Comparison of ENCODE assay signal across 8 cellular contexts in genomic region chr21:36069713-36070573, GRCh38. TPM values are rescaled to one million over a fixed set of nuclear protein-coding genes. Genes with fewer than 3 reads are reported as not detected.
DNase-seq lines count a peak whose midpoint lies in the region; ATAC-seq, FAIRE-seq and TF ChIP-seq lines count a peak whose summit lies in the region.

Gene CBR1, plus strand, starts transcription at chr21:36070024. Its CDS starts 92 bp downstream, at chr21:36070116.

- peaks cover 26% of the 10 kb centered on the region for H3K36me3 Mint-ChIP-seq in activated CD4-positive, alpha-beta memory T cell treated with anti-CD3 and anti-CD28 coated beads for 36 hours

- no peaks in the 10 kb centered on the region for H3K27me3 ChIP-seq in HepG2 (ENCODE audit: control insufficient read depth in 1 of 2, insufficient read depth in 2 of 2, low read length in 2 of 2)

- CTCF ChIA-PET in activated CD4-positive, alpha-beta memory T cell treated with anti-CD3 and anti-CD28 coated beads for 36 hours (lab: Charles Lee): interaction anchor here (0.6 to 1.0 kb wide), 6 partner anchors 18 to 240 kb away, joined by 3 to 4 read pairs (median 3); no protein-coding TSS in a partner anchor
- CTCF ChIA-PET in HepG2 (lab: Yijun Ruan, JAX; ENCODE audit: low intra/inter-chr PET ratio, low total read pairs): no interaction called here

- peak within 1 kb of the TSS; percentile 83 for H3K27ac Mint-ChIP-seq in activated CD4-positive, alpha-beta memory T cell treated with anti-CD3 and anti-CD28 coated beads for 36 hours

- peaks cover 44% of the 10 kb centered on the region for H3K4me1 Mint-ChIP-seq in activated CD4-positive, alpha-beta memory T cell treated with anti-CD3 and anti-CD28 coated beads for 36 hours (ENCODE audit: low read depth)

- no peak for TF ChIP-seq RAD21 in HepG2 (CRISPR knock-in tag; IDR thresholded peaks at IDR 0.05)

- whole genome bisulfite sequencing in HepG2 (ENCODE audit: low lambda C conversion rate): 44% methylated on average over 31 of the region's 71 CpGs

- TF ChIP-seq CTCF in AG09319 (IDR thresholded peaks at IDR 0.05; ENCODE audit: low read depth, low read length) (peak; percentile 9), HepG2 (CRISPR knock-in tag; IDR thresholded peaks at IDR 0.05) (peak; percentile 11; the same call in 1 of the 2 replicates)

- peaks cover 6% of the 10 kb centered on the region for H3K9me3 ChIP-seq in HepG2 (ENCODE audit: low read length)

- FAIRE-seq in HepG2 (lab: Jason Lieb, UNC): no peak

- TF ChIP-seq POLR2A in GM19099 (IDR thresholded peaks at IDR 0.05; ENCODE audit: extremely low read depth, insufficient read length, low read depth) (peak; percentile 81), HepG2 (IDR thresholded peaks at IDR 0.05; ENCODE audit: insufficient read depth in 1 of 2, low read depth in 2 of 2, low read length in 2 of 2) (peak; percentile 38 to 77; a peak in 3 of 4 replicates)

- TF ChIP-seq EP300 in HepG2 (IDR thresholded peaks at IDR 0.05; ENCODE audit: low read depth in 2 of 2, low read length in 2 of 2) (no peak), HepG2 (CRISPR knock-in tag; IDR thresholded peaks at IDR 0.05; ENCODE audit: borderline replicate concordance) (no peak)

- peaks cover 10% of the 10 kb centered on the region for H3K9me3 Mint-ChIP-seq in activated CD4-positive, alpha-beta memory T cell treated with anti-CD3 and anti-CD28 coated beads for 36 hours

- peak; percentile 97 for ATAC-seq in HG03432 (IDR thresholded peaks at IDR 0.05; ENCODE audit: unreplicated experiment)
- ATAC-seq in HepG2: peak; percentile 87

- H4K20me1 ChIP-seq in HepG2 (ENCODE audit: insufficient read depth, low read length): no peaks in the 10 kb centered on the region

- peak within 1 kb of the TSS; percentile 39 for H3K9ac ChIP-seq in HepG2 (ENCODE audit: insufficient read depth, low read depth, low read length)

- intact Hi-C loops in activated CD4-positive, alpha-beta memory T cell treated with anti-CD3 and anti-CD28 coated beads for 36 hours (cut with micrococcal nuclease): loop anchor here (1.0 kb wide), 1 partner anchor 10 kb away; the partner anchor contains the start of gene SETD4
- intact Hi-C loops in HepG2 (cut with micrococcal nuclease; ENCODE audit: unreplicated experiment): no loop called here

- H3K4me3 Mint-ChIP-seq in activated CD4-positive, alpha-beta memory T cell treated with anti-CD3 and anti-CD28 coated beads for 36 hours: peak within 1 kb of the TSS; percentile 88

- no TSS peak for BruUV-seq in HepG2 (replicated peaks; lab: Mats Ljungman, UMichigan)

- no peaks in the 10 kb centered on the region for H3K79me2 ChIP-seq in HepG2 (ENCODE audit: insufficient read depth, low read length)

- H2AFZ ChIP-seq in HepG2 (ENCODE audit: low read length): no peak within 1 kb of the TSS

- in situ Hi-C loops in HepG2 (cut with HindIII; ENCODE audit: extremely low pct_ligation_motif_present, low pct_unique_long_range_greater_than_20kb): no loop called here

- peak within 1 kb of the TSS; percentile 63 for H3K27ac ChIP-seq in HepG2 (ENCODE audit: extremely low read length, insufficient read depth, low read length)

- DNase-seq in AG09319 (ENCODE audit: extremely low read depth, low read depth) (peak; percentile 86), NCI-H526 (lab: John Stamatoyannopoulos, UW) (peak; percentile 60 to 91), dermis microvascular lymphatic vessel endothelial cell (ENCODE audit: low read depth in 2 of 2) (peak; percentile 63 to 73), HepG2 (ENCODE audit: low spot score) (peak; percentile 72)
- peak; percentile 93 for DNase-seq in activated CD4-positive, alpha-beta memory T cell treated with anti-CD3 and anti-CD28 coated beads for 36 hours
- DNase-seq in stimulated activated CD4-positive, alpha-beta T cell treated with anti-CD3 and anti-CD28 coated beads, Interleukin-2, amount 100 ng/mL, for 48 hours: peak; percentile 78 to 83

- POLR2A ChIA-PET in activated CD4-positive, alpha-beta memory T cell treated with anti-CD3 and anti-CD28 coated beads for 36 hours (lab: Charles Lee): interaction anchor here (0.7 to 1.8 kb wide), 3 partner anchors 10 to 273 kb away, joined by 3 to 26 read pairs (median 3); partner anchors contain the start of gene SETD4
- POLR2A ChIA-PET in HepG2 (lab: Yijun Ruan, JAX): interaction anchor here (3.0 kb wide), 1 partner anchor 10 kb away, joined by 23 read pairs; the partner anchor contains the start of gene SETD4

- peak within 1 kb of the TSS; percentile 76 for H3K4me2 ChIP-seq in HepG2 (ENCODE audit: low read depth, low read length)

- H3K4me1 ChIP-seq in HepG2 (ENCODE audit: insufficient read depth, low read length): peaks cover 61% of the 10 kb centered on the region

- peak within 1 kb of the TSS; percentile 40 to 72 (median 68) for H3K4me3 ChIP-seq in HepG2 (replicated peaks in 1 of 3; ENCODE audit: insufficient read depth in 1 of 3, low read depth in 2 of 3, low read length in 3 of 3)

- H3K27me3 Mint-ChIP-seq in activated CD4-positive, alpha-beta memory T cell treated with anti-CD3 and anti-CD28 coated beads for 36 hours: no peaks in the 10 kb centered on the region

- no peaks in the 10 kb centered on the region for H3K36me3 ChIP-seq in HepG2 (replicated peaks in 1 of 2; ENCODE audit: control insufficient read depth in 1 of 2, insufficient read depth in 2 of 2, low read length in 2 of 2)

TF ChIP-seq in HepG2, 621 proteins besides CTCF, POLR2A, EP300 and RAD21 (continues in another document):
- TF ChIP-seq, protein P1, sequence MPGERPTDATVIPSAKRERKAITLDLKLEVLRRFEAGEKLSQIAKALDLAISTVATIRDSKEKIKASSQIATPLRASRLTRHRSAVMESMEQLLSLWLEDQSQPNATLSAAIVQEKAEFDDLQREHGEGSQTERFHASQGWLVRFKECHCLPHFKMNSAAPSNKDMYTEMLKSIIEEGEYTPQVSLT (CRISPR knock-in tag; IDR thresholded peaks at IDR 0.05; ENCODE audit: borderline replicate concordance, low read depth): no peak
- TF ChIP-seq, protein P2, sequence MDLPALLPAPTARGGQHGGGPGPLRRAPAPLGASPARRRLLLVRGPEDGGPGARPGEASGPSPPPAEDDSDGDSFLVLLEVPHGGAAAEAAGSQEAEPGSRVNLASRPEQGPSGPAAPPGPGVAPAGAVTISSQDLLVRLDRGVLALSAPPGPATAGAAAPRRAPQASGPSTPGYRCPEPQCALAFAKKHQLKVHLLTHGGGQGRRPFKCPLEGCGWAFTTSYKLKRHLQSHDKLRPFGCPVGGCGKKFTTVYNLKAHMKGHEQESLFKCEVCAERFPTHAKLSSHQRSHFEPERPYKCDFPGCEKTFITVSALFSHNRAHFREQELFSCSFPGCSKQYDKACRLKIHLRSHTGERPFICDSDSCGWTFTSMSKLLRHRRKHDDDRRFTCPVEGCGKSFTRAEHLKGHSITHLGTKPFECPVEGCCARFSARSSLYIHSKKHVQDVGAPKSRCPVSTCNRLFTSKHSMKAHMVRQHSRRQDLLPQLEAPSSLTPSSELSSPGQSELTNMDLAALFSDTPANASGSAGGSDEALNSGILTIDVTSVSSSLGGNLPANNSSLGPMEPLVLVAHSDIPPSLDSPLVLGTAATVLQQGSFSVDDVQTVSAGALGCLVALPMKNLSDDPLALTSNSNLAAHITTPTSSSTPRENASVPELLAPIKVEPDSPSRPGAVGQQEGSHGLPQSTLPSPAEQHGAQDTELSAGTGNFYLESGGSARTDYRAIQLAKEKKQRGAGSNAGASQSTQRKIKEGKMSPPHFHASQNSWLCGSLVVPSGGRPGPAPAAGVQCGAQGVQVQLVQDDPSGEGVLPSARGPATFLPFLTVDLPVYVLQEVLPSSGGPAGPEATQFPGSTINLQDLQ (CRISPR knock-in tag; IDR thresholded peaks at IDR 0.05): no peak
- TF ChIP-seq TBX2 (CRISPR knock-in tag; IDR thresholded peaks at IDR 0.05; ENCODE audit: borderline replicate concordance): peak; percentile 11; the same call in 1 of the 2 replicates
- TF ChIP-seq CBFB (CRISPR knock-in tag; IDR thresholded peaks at IDR 0.05): no peak
- TF ChIP-seq RCOR2 (CRISPR knock-in tag; IDR thresholded peaks at IDR 0.05): no peak
- no peak for TF ChIP-seq NFRKB (IDR thresholded peaks at IDR 0.05)
- no peak for TF ChIP-seq GZF1 (CRISPR knock-in tag; IDR thresholded peaks at IDR 0.05)
- no peak for TF ChIP-seq RFXANK (CRISPR knock-in tag; IDR thresholded peaks at IDR 0.05)
- no peak for TF ChIP-seq PPARG (CRISPR knock-in tag; conservative IDR thresholded peaks at IDR 0.05)
- no peak for TF ChIP-seq PRMT3 (CRISPR knock-in tag; IDR thresholded peaks at IDR 0.05; ENCODE audit: borderline replicate concordance, low read depth)
- peak; percentile 81 for TF ChIP-seq GABPB1 (CRISPR knock-in tag; IDR thresholded peaks at IDR 0.05)
- TF ChIP-seq TGIF2 (CRISPR knock-in tag; IDR thresholded peaks at IDR 0.05): no peak

RNA-seq across cellular contexts. Expression of gene CBR1, which starts in this region (rescaled TPM):
- 10 to 100 TPM; 45.6 to 47.2 TPM for total RNA-seq in activated CD4-positive, alpha-beta memory T cell treated with anti-CD3 and anti-CD28 coated beads for 36 hours
- total RNA-seq in dermis microvascular lymphatic vessel endothelial cell (13.4 and 23.3 TPM in 2 replicates), HepG2 (2016; rRNA removed; fragmentation: Illumina TruSeq; extraction: Trizol) (38.7 and 45.6 TPM in 2 replicates)
- total RNA-seq in HepG2 (2016; cell fraction: cytosol; rRNA removed; fragmentation: Illumina TruSeq; extraction: Trizol; ENCODE audit: low read depth): 7.9 and 8.1 TPM in 2 replicates
- total RNA-seq in HepG2 (2016; cell fraction: insoluble cytoplasmic fraction; rRNA removed; fragmentation: Illumina TruSeq; extraction: Trizol): 38.5 and 46.8 TPM in 2 replicates
- 14.5 and 17.4 TPM in 2 replicates for total RNA-seq in HepG2 (2016; cell fraction: membrane; rRNA removed; fragmentation: Illumina TruSeq; extraction: Trizol)
- 15.4 and 15.7 TPM in 2 replicates for total RNA-seq in HepG2 (2016; cell fraction: nucleus; rRNA removed; fragmentation: Illumina TruSeq; extraction: Trizol)
- 33.7 and 40.2 TPM in 2 replicates for polyA plus RNA-seq in HepG2 (2011; rRNA removed)
- 42.7 and 71.0 TPM in 2 replicates for polyA plus RNA-seq in HepG2 (2011; cell fraction: cytosol; rRNA removed)
- polyA plus RNA-seq in HepG2 (2011; cell fraction: nucleus; rRNA removed): 26.4 and 32.1 TPM in 2 replicates
- 30.4 and 32.9 TPM in 2 replicates for polyA plus RNA-seq in HepG2 (2012)
- 7.7 and 9.2 TPM in 2 replicates for polyA plus RNA-seq in HepG2 (2016; cell fraction: cytosol; fragmentation: Illumina TruSeq; extraction: Trizol; ENCODE audit: low read depth)
- polyA plus RNA-seq in HepG2 (2016; cell fraction: insoluble cytoplasmic fraction; fragmentation: Illumina TruSeq; extraction: Trizol; ENCODE audit: low read depth): 51.8 and 57.6 TPM in 2 replicates
- polyA plus RNA-seq in HepG2 (2016; cell fraction: membrane; fragmentation: Illumina TruSeq; extraction: Trizol; ENCODE audit: low read depth): 11.5 and 12.6 TPM in 2 replicates
- 23.3 and 28.1 TPM in 2 replicates for polyA plus RNA-seq in HepG2 (2016; cell fraction: nucleus; fragmentation: Illumina TruSeq; extraction: Trizol; ENCODE audit: insufficient read depth, low read depth)
- 72.8 and 83.4 TPM in 2 replicates for polyA minus RNA-seq in HepG2 (2011; rRNA and poly(A)+ RNA removed; ENCODE audit: low replicate concordance)
- 23.7 and 30.8 TPM in 2 replicates for polyA minus RNA-seq in HepG2 (2011; cell fraction: cytosol; rRNA and poly(A)+ RNA removed)
- polyA minus RNA-seq in HepG2 (2011; cell fraction: nucleus; rRNA and poly(A)+ RNA removed): 4.5 and 7.2 TPM in 2 replicates

Comparison
In these comparisons a context has a peak if more than half of its experiments do, and no peak if none do; other contexts are left out.
1. Peak in every context shown above with its lines: DNase-seq, ATAC-seq, H3K4me3 ChIP-seq and H3K27ac ChIP-seq.